ENCODE assay signal across 8 cellular contexts in genomic region chr17:2982854-2983636, GRCh38.
DNase-seq lines count a peak whose midpoint lies in the region; ATAC-seq and TF ChIP-seq lines count a peak whose summit lies in the region.

No MANE protein-coding gene starts in this region.

- no peaks in the 10 kb centered on the region for H3K9me3 ChIP-seq in cardiac muscle cell (ENCODE audit: low read depth)

- in situ Hi-C loops in SK-MEL-5 (cut with HindIII; ENCODE audit: low pct_unique_long_range_greater_than_20kb, low sequenced_read_pairs), result no loop called here
- in situ Hi-C loops in G401 (cut with HindIII; ENCODE audit: low sequenced_read_pairs), result no loop called here

- H3K4me3 ChIP-seq in cardiac muscle cell, result no peak overlapping the region
- no peak overlapping the region for H3K4me3 ChIP-seq in rectal smooth muscle tissue (ENCODE audit: low read length)

- no peak overlapping the region for H3K27ac ChIP-seq in cardiac muscle cell
- H3K27ac ChIP-seq in rectal smooth muscle tissue (ENCODE audit: low read depth, low read length), result peak overlapping the region; percentile 80

- H3K36me3 ChIP-seq in cardiac muscle cell, result no peaks in the 10 kb centered on the region
- peaks cover 7% of the 10 kb centered on the region for H3K36me3 ChIP-seq in rectal smooth muscle tissue (ENCODE audit: control insufficient read depth, insufficient read depth, low read length)

- ATAC-seq in GM21619 (IDR thresholded peaks at IDR 0.05; ENCODE audit: unreplicated experiment) (no peak), HG03378 (IDR thresholded peaks at IDR 0.05; ENCODE audit: unreplicated experiment) (no peak)

- H3K9ac ChIP-seq in rectal smooth muscle tissue (ENCODE audit: low read length), result no peak overlapping the region

- DNase-seq in ELR (ENCODE audit: low read depth), result peak; percentile 59
- DNase-seq in SK-MEL-5 (ENCODE audit: low read depth, low spot score), result peak; percentile 26
- DNase-seq in cardiac muscle cell (ENCODE audit: low read depth in 1 of 2, low spot score in 1 of 2), result peak in 1 of 2 donors; percentile 95
- DNase-seq in G401 (ENCODE audit: low spot score), result no peak
- DNase-seq in stimulated activated naive CD4-positive, alpha-beta T cell (lab: John Stamatoyannopoulos, UW), result no peak

- TF ChIP-seq CTCF in cardiac muscle cell (IDR thresholded peaks at IDR 0.05; ENCODE audit: low read depth, low read length), result peak; percentile 61

- peaks cover 3% of the 10 kb centered on the region for H3K4me1 ChIP-seq in cardiac muscle cell (ENCODE audit: low read depth)
- peaks cover 9% of the 10 kb centered on the region for H3K4me1 ChIP-seq in rectal smooth muscle tissue (ENCODE audit: control insufficient read depth, insufficient read depth, low read length)

- H3K27me3 ChIP-seq in cardiac muscle cell (no peaks in the 10 kb centered on the region), rectal smooth muscle tissue (ENCODE audit: control insufficient read depth, insufficient read depth, low read length) (no peaks in the 10 kb centered on the region)

Comparison
In these comparisons a context has a peak if more than half of its experiments do, and no peak if none do; other contexts are left out.
1. DNase-seq: peak in ELR (single experiment) and SK-MEL-5 (single experiment); none in G401 (single experiment) and stimulated activated naive CD4-positive, alpha-beta T cell (0 of 6).